14 cellular contexts compared by ENCODE assay signal in genomic region chr1:3308053-3308452, GRCh38.
DNase-seq lines count a peak whose midpoint lies in the region; ATAC-seq lines count a peak whose summit lies in the region.
"Had no signal": no experiment of that assay in that cellular context is flagged by ENCODE, and none has a peak within 500 bp of the region (broad histone marks: within the 10 kb centered on the region; RNA-seq: fewer than 3 reads in every experiment).

No MANE protein-coding gene starts in this region.

- H3F3A ChIP-seq in GM23248 (ENCODE audit: insufficient read depth): peaks cover 26% of the 10 kb centered on the region

- H3K9ac ChIP-seq in GM23248: no peak overlapping the region

- H3K27ac ChIP-seq in GM23248: no peak overlapping the region
- H3K27ac ChIP-seq: C4-2B had no signal

- peak overlapping the region; percentile 66 for H3K4me2 ChIP-seq in GM23248 (ENCODE audit: unreplicated experiment)

- WGBS in GM23248 (ENCODE audit: low coverage in 1 of 2, low lambda C conversion rate in 2 of 2, missing lambda C conversion rate in 2 of 2), 2 experiments: 92 to 96% methylated on average over 7 to 11 of the region's 11 CpGs

- in situ Hi-C loops in GM23248 (cut with MboI): no loop called here

- H3K4me1 ChIP-seq in GM23248 (ENCODE audit: insufficient read depth): peaks cover 21% of the 10 kb centered on the region

- no peak overlapping the region for H3K4me3 ChIP-seq in GM23248
- H3K4me3 ChIP-seq: GM12878 had no signal

- H3K79me2 ChIP-seq in GM23248 (ENCODE audit: insufficient read depth): no peaks in the 10 kb centered on the region

- no peaks in the 10 kb centered on the region for H3K36me3 ChIP-seq in GM23248 (ENCODE audit: low read depth)

- no peaks in the 10 kb centered on the region for H4K20me1 ChIP-seq in GM23248 (ENCODE audit: insufficient read depth)

- ATAC-seq in Right ventricle myocardium superior (ENCODE audit: poor library complexity): peak; percentile 51
- ATAC-seq in left cardiac atrium: no peak
- ATAC-seq in left ventricle myocardium superior: peak; percentile 70
- no peak for ATAC-seq in GM21825 (IDR thresholded peaks at IDR 0.05; ENCODE audit: unreplicated experiment)
- ATAC-seq in GM19463 (IDR thresholded peaks at IDR 0.05; ENCODE audit: unreplicated experiment): no peak
- ATAC-seq: GM12878 had no signal

- no peak overlapping the region for H2AFZ ChIP-seq in GM23248

- DNase-seq in Right ventricle myocardium superior (no peak), left cardiac atrium (no peak), GM23248 (no peak), left ventricle myocardium superior (peak; percentile 55), NCI-H748 (lab: John Stamatoyannopoulos, UW; ENCODE audit: unreplicated experiment) (no peak)
- DNase-seq: 8988T; CD4-positive, alpha-beta memory T cell; HCEC 1CT; HFFc6; KBM-7 had no signal

- no peaks in the 10 kb centered on the region for H3K9me2 ChIP-seq in GM23248 (ENCODE audit: insufficient read depth)

- no peaks in the 10 kb centered on the region for H3K9me3 ChIP-seq in GM23248 (ENCODE audit: low read depth)

- H3K27me3 ChIP-seq in GM23248 (replicated peaks; ENCODE audit: insufficient read depth): no peaks in the 10 kb centered on the region; the same call in 1 of the 2 replicates

- intact Hi-C loops in Right ventricle myocardium superior (cut with DNase I): no loop called here
- intact Hi-C loops in left cardiac atrium (cut with DNase I): no loop called here
- intact Hi-C loops in left ventricle myocardium superior (cut with micrococcal nuclease): no loop called here

Comparison
In these comparisons a context has a peak if more than half of its experiments do, and no peak if none do; other contexts are left out.
1. ATAC-seq: peak in Right ventricle myocardium superior (single experiment) and left ventricle myocardium superior (single experiment); none in left cardiac atrium (0 of 2), GM21825 (single experiment) and GM19463 (single experiment).